In genomic region chr14:68784995-68785816, GRCh38 we compare ENCODE assay signal across 8 cellular contexts. TPM values are rescaled to one million over a fixed set of nuclear protein-coding genes. Genes with fewer than 3 reads are reported as not detected.
DNase-seq lines count a peak whose midpoint lies in the region; ATAC-seq lines count a peak whose summit lies in the region.

No MANE protein-coding gene starts in this region.

- no peaks in the 10 kb centered on the region for H3K9me3 ChIP-seq in aorta (ENCODE audit: control insufficient read depth, low read length)

- no peaks in the 10 kb centered on the region for H3K9me3 Mint-ChIP-seq in activated naive CD4-positive, alpha-beta T cell treated with anti-CD3 and anti-CD28 coated beads, Interleukin-2, amount 10 ng/mL, durations not matched to agents 7 days and 5 days
- no peaks in the 10 kb centered on the region for H3K9me3 Mint-ChIP-seq in central memory CD8-positive, alpha-beta T cell

- CTCF ChIA-PET in activated naive CD4-positive, alpha-beta T cell treated with anti-CD3 and anti-CD28 coated beads, Interleukin-2, amount 10 ng/mL, durations not matched to agents 7 days and 5 days (lab: Charles Lee), result interaction anchor here (0.7 to 2.7 kb wide), 8 partner anchors 10 to 851 kb away, joined by 3 to 8 read pairs (median 3); no protein-coding TSS in a partner anchor

- peaks cover 44% of the 10 kb centered on the region for H3K36me3 Mint-ChIP-seq in activated naive CD4-positive, alpha-beta T cell treated with anti-CD3 and anti-CD28 coated beads, Interleukin-2, amount 10 ng/mL, durations not matched to agents 7 days and 5 days
- H3K36me3 Mint-ChIP-seq in central memory CD8-positive, alpha-beta T cell (ENCODE audit: insufficient read depth), result peaks cover 44% of the 10 kb centered on the region

- no peak overlapping the region for H3K4me3 ChIP-seq in aorta (ENCODE audit: low read length in 2 of 2)

- peaks cover 0 to under 1% of the 10 kb centered on the region in 2 donors for H3K36me3 ChIP-seq in aorta (ENCODE audit: control insufficient read depth in 1 of 2, insufficient read depth in 2 of 2, low read length in 1 of 2)

- no peaks in the 10 kb centered on the region for H3K27me3 ChIP-seq in aorta (ENCODE audit: control insufficient read depth in 1 of 2, insufficient read depth in 2 of 2, low read length in 1 of 2)

- ATAC-seq in central memory CD8-positive, alpha-beta T cell (replicated peaks; ENCODE audit: extremely low read depth, poor library complexity, severe bottlenecking), result no peak
- ATAC-seq in aorta (ENCODE audit: low FRiP score), result peak; percentile 2
- ATAC-seq in GM18511 (IDR thresholded peaks at IDR 0.05; ENCODE audit: unreplicated experiment), result no peak

- no peak for DNase-seq in activated naive CD4-positive, alpha-beta T cell treated with anti-CD3 and anti-CD28 coated beads, Interleukin-2, amount 10 ng/mL, durations not matched to agents 7 days and 5 days
- DNase-seq in activated naive CD4-positive, alpha-beta T cell (lab: John Stamatoyannopoulos, UW), result no peak
- DNase-seq in central memory CD8-positive, alpha-beta T cell (ENCODE audit: low spot score in 2 of 2), result no peak
- peak; percentile 84 for DNase-seq in mesenteric fat pad (ENCODE audit: low spot score)
- DNase-seq in aorta, result peak in 1 of 2 donors; percentile 68
- no peak for DNase-seq in cerebellar nuclear complex (lab: John Stamatoyannopoulos, UW)
- DNase-seq in AML-193 (lab: John Stamatoyannopoulos, UW), result no peak

- H3K4me3 Mint-ChIP-seq in activated naive CD4-positive, alpha-beta T cell treated with anti-CD3 and anti-CD28 coated beads, Interleukin-2, amount 10 ng/mL, durations not matched to agents 7 days and 5 days, result no peak overlapping the region
- peak overlapping the region; percentile 94 for H3K4me3 Mint-ChIP-seq in central memory CD8-positive, alpha-beta T cell

- no peaks in the 10 kb centered on the region for H3K27me3 Mint-ChIP-seq in activated naive CD4-positive, alpha-beta T cell treated with anti-CD3 and anti-CD28 coated beads, Interleukin-2, amount 10 ng/mL, durations not matched to agents 7 days and 5 days
- no peaks in the 10 kb centered on the region for H3K27me3 Mint-ChIP-seq in central memory CD8-positive, alpha-beta T cell

- intact Hi-C loops in aorta (cut with DNase I), result loop anchor here (5.0 to 10.0 kb wide), 5 partner anchors 103 to 258 kb away; no protein-coding TSS in a partner anchor

- peak overlapping the region; percentile 93 for H3K27ac Mint-ChIP-seq in activated naive CD4-positive, alpha-beta T cell treated with anti-CD3 and anti-CD28 coated beads, Interleukin-2, amount 10 ng/mL, durations not matched to agents 7 days and 5 days
- peak overlapping the region; percentile 95 for H3K27ac Mint-ChIP-seq in central memory CD8-positive, alpha-beta T cell (ENCODE audit: low read depth)

- 70 to 77% methylated on average over 7 of the region's 7 CpGs for WGBS in aorta, 2 donors

- H3K4me1 Mint-ChIP-seq in activated naive CD4-positive, alpha-beta T cell treated with anti-CD3 and anti-CD28 coated beads, Interleukin-2, amount 10 ng/mL, durations not matched to agents 7 days and 5 days, result peaks cover 88% of the 10 kb centered on the region
- peaks cover 85% of the 10 kb centered on the region for H3K4me1 Mint-ChIP-seq in central memory CD8-positive, alpha-beta T cell

- H3K4me1 ChIP-seq in aorta (ENCODE audit: control insufficient read depth in 1 of 2, insufficient read depth in 2 of 2, low read length in 2 of 2), result peaks cover 2 to 6% of the 10 kb centered on the region in 2 donors

- H3K27ac ChIP-seq in aorta (ENCODE audit: low read depth in 1 of 2, low read length in 2 of 2), result no peak overlapping the region

RNA-seq across cellular contexts. Expression of gene ZFP36L1, which starts 7.7 kb away (rescaled TPM):
- total RNA-seq in mesenteric fat pad (477 TPM), aorta (100 to 1,000 TPM; 302 to 388 TPM)
- 10 to 100 TPM; 35.3 to 48.6 TPM for polyA plus RNA-seq in aorta
